Comparison of ENCODE assay signal across 9 cellular contexts in genomic region chr9:83511051-83511450, GRCh38. TPM values are rescaled to one million over a fixed set of nuclear protein-coding genes. Genes with fewer than 3 reads are reported as not detected.
DNase-seq lines count a peak whose midpoint lies in the region; ATAC-seq and TF ChIP-seq lines count a peak whose summit lies in the region.
"Had no signal": no experiment of that assay in that cellular context is flagged by ENCODE, and none has a peak within 500 bp of the region (broad histone marks: within the 10 kb centered on the region; RNA-seq: fewer than 3 reads in every experiment).

No MANE protein-coding gene starts in this region.

- peaks cover 10% of the 10 kb centered on the region for H3K4me1 Mint-ChIP-seq in activated CD8-positive, alpha-beta T cell treated with anti-CD3 and anti-CD28 coated beads for 36 hours (ENCODE audit: low read depth)
- peaks cover 13% of the 10 kb centered on the region for H3K4me1 Mint-ChIP-seq in activated CD8-positive, alpha-beta T cell treated with anti-CD3 and anti-CD28 coated beads, Interleukin-2, amount 10 ng/mL, durations not matched to agents 7 days and 5 days (ENCODE audit: low read depth)
- peaks cover 10% of the 10 kb centered on the region for H3K4me1 Mint-ChIP-seq in CD4-positive, alpha-beta T cell (ENCODE audit: low read depth)
- H3K4me1 Mint-ChIP-seq in glutamatergic neuron (ENCODE audit: low read depth, unreplicated experiment) = peaks cover 1% of the 10 kb centered on the region

- peak overlapping the region; percentile 27 for H3K4me3 ChIP-seq in OCI-LY3 (ENCODE audit: low read length)

- peaks cover 26% of the 10 kb centered on the region for H3K4me1 ChIP-seq in OCI-LY3 (ENCODE audit: low read length)

- DNase-seq in activated CD8-positive, alpha-beta T cell treated with anti-CD3 and anti-CD28 coated beads for 36 hours = no peak
- no peak for DNase-seq in activated CD8-positive, alpha-beta T cell treated with anti-CD3 and anti-CD28 coated beads, Interleukin-2, amount 10 ng/mL, durations not matched to agents 7 days and 5 days
- peak; percentile 57 for DNase-seq in pulmonary artery endothelial cell (ENCODE audit: low read depth, low spot score)
- no peak for DNase-seq in activated effector memory CD4-positive, alpha-beta T cell treated with anti-CD3 and anti-CD28 coated beads, Interleukin-2, amount 50 U/mL, for 16 hours
- no peak for DNase-seq in CD4-positive, alpha-beta T cell
- DNase-seq in glutamatergic neuron = no peak

- H3K27me3 ChIP-seq in OCI-LY3 (ENCODE audit: low read depth, low read length) = no peaks in the 10 kb centered on the region
- no peaks in the 10 kb centered on the region for H3K27me3 ChIP-seq in CD4-positive, alpha-beta T cell (ENCODE audit: control insufficient read depth, insufficient read depth, low read length)

- peak overlapping the region; percentile 71 for H3K4me2 ChIP-seq in OCI-LY3 (ENCODE audit: low read length)

- H3K79me2 ChIP-seq in OCI-LY3 (ENCODE audit: low read length) = no peaks in the 10 kb centered on the region

- no peak overlapping the region for H3K4me3 Mint-ChIP-seq in activated CD8-positive, alpha-beta T cell treated with anti-CD3 and anti-CD28 coated beads for 36 hours
- H3K4me3 Mint-ChIP-seq in activated CD8-positive, alpha-beta T cell treated with anti-CD3 and anti-CD28 coated beads, Interleukin-2, amount 10 ng/mL, durations not matched to agents 7 days and 5 days = no peak overlapping the region
- H3K4me3 Mint-ChIP-seq in CD4-positive, alpha-beta T cell = no peak overlapping the region
- no peak overlapping the region for H3K4me3 Mint-ChIP-seq in glutamatergic neuron (ENCODE audit: unreplicated experiment)
- H3K4me3 Mint-ChIP-seq: T-helper 1 cell treated with Interleukin-12 subunit alpha and Interleukin-12 subunit beta and Interleukin-4 antibody, amounts not matched to agents 30 μg/mL and 1 μg/mL, for 36 hours had no signal

- no peak overlapping the region for H3K27ac Mint-ChIP-seq in activated CD8-positive, alpha-beta T cell treated with anti-CD3 and anti-CD28 coated beads for 36 hours
- H3K27ac Mint-ChIP-seq in activated CD8-positive, alpha-beta T cell treated with anti-CD3 and anti-CD28 coated beads, Interleukin-2, amount 10 ng/mL, durations not matched to agents 7 days and 5 days = no peak overlapping the region
- no peak overlapping the region for H3K27ac Mint-ChIP-seq in CD4-positive, alpha-beta T cell
- no peak overlapping the region for H3K27ac Mint-ChIP-seq in glutamatergic neuron (ENCODE audit: unreplicated experiment)
- H3K27ac Mint-ChIP-seq: T-helper 1 cell treated with Interleukin-12 subunit alpha and Interleukin-12 subunit beta and Interleukin-4 antibody, amounts not matched to agents 30 μg/mL and 1 μg/mL, for 36 hours had no signal

- intact Hi-C loops in activated CD8-positive, alpha-beta T cell treated with anti-CD3 and anti-CD28 coated beads for 36 hours (cut with micrococcal nuclease) = no loop called here
- intact Hi-C loops in CD4-positive, alpha-beta T cell (cut with DNase I, micrococcal nuclease) = no loop called here

- peak overlapping the region; percentile 29 for H3K27ac ChIP-seq in OCI-LY3 (ENCODE audit: low read length)
- no peak overlapping the region for H3K27ac ChIP-seq in CD4-positive, alpha-beta T cell (ENCODE audit: low read depth, low read length)

- H3K9me3 ChIP-seq in OCI-LY3 (ENCODE audit: insufficient read depth, low read length) = no peaks in the 10 kb centered on the region
- no peaks in the 10 kb centered on the region for H3K9me3 ChIP-seq in CD4-positive, alpha-beta T cell (ENCODE audit: control insufficient read depth, low read length)

- H3K27me3 Mint-ChIP-seq in activated CD8-positive, alpha-beta T cell treated with anti-CD3 and anti-CD28 coated beads for 36 hours = peaks cover 3% of the 10 kb centered on the region
- peaks cover 11% of the 10 kb centered on the region for H3K27me3 Mint-ChIP-seq in activated CD8-positive, alpha-beta T cell treated with anti-CD3 and anti-CD28 coated beads, Interleukin-2, amount 10 ng/mL, durations not matched to agents 7 days and 5 days (ENCODE audit: low read depth)
- H3K27me3 Mint-ChIP-seq in CD4-positive, alpha-beta T cell = no peaks in the 10 kb centered on the region
- H3K27me3 Mint-ChIP-seq in glutamatergic neuron (ENCODE audit: unreplicated experiment) = no peaks in the 10 kb centered on the region

- POLR2A ChIA-PET in activated CD8-positive, alpha-beta T cell treated with anti-CD3 and anti-CD28 coated beads for 36 hours (lab: Charles Lee) = no interaction called here
- POLR2A ChIA-PET in activated CD8-positive, alpha-beta T cell treated with anti-CD3 and anti-CD28 coated beads, Interleukin-2, amount 10 ng/mL, durations not matched to agents 7 days and 5 days (lab: Charles Lee) = no interaction called here
- POLR2A ChIA-PET in CD4-positive, alpha-beta T cell (lab: Charles Lee) = no interaction called here

- no peaks in the 10 kb centered on the region for H3K9me3 Mint-ChIP-seq in activated CD8-positive, alpha-beta T cell treated with anti-CD3 and anti-CD28 coated beads for 36 hours
- H3K9me3 Mint-ChIP-seq in activated CD8-positive, alpha-beta T cell treated with anti-CD3 and anti-CD28 coated beads, Interleukin-2, amount 10 ng/mL, durations not matched to agents 7 days and 5 days (ENCODE audit: insufficient read depth) = no peaks in the 10 kb centered on the region
- no peaks in the 10 kb centered on the region for H3K9me3 Mint-ChIP-seq in CD4-positive, alpha-beta T cell
- H3K9me3 Mint-ChIP-seq in glutamatergic neuron (ENCODE audit: unreplicated experiment) = peaks cover 4% of the 10 kb centered on the region
- H3K9me3 Mint-ChIP-seq: T-helper 1 cell treated with Interleukin-12 subunit alpha and Interleukin-12 subunit beta and Interleukin-4 antibody, amounts not matched to agents 30 μg/mL and 1 μg/mL, for 36 hours had no signal

- no peak overlapping the region for H2AFZ ChIP-seq in OCI-LY3 (ENCODE audit: low read depth, low read length)

- TF ChIP-seq CTCF in activated CD8-positive, alpha-beta T cell treated with anti-CD3 and anti-CD28 coated beads for 36 hours (IDR thresholded peaks at IDR 0.05) = no peak
- TF ChIP-seq CTCF in OCI-LY3 (IDR thresholded peaks at IDR 0.05; ENCODE audit: low read depth, low read length) (no peak), glutamatergic neuron (IDR thresholded peaks at IDR 0.05; ENCODE audit: partially characterized antibody, unreplicated experiment) (no peak)
- TF ChIP-seq CTCF in CD4-positive, alpha-beta T cell (IDR thresholded peaks at IDR 0.05) = no peak

- H3K36me3 ChIP-seq in OCI-LY3 (replicated peaks; ENCODE audit: low read depth, low read length) = no peaks in the 10 kb centered on the region

- CTCF ChIA-PET in activated CD8-positive, alpha-beta T cell treated with anti-CD3 and anti-CD28 coated beads for 36 hours (lab: Charles Lee) = interaction anchor here (1.2 kb wide), 1 partner anchor 18 kb away, joined by 3 read pairs; no protein-coding TSS in a partner anchor
- CTCF ChIA-PET in activated CD8-positive, alpha-beta T cell treated with anti-CD3 and anti-CD28 coated beads, Interleukin-2, amount 10 ng/mL, durations not matched to agents 7 days and 5 days (lab: Charles Lee) = no interaction called here
- CTCF ChIA-PET in CD4-positive, alpha-beta T cell (lab: Charles Lee) = no interaction called here

- no peaks in the 10 kb centered on the region for H4K20me1 ChIP-seq in OCI-LY3 (ENCODE audit: insufficient read depth, low read length)

- ATAC-seq in activated CD8-positive, alpha-beta T cell treated with anti-CD3 and anti-CD28 coated beads for 36 hours = peak; percentile 47
- ATAC-seq in activated CD8-positive, alpha-beta T cell treated with anti-CD3 and anti-CD28 coated beads, Interleukin-2, amount 10 ng/mL, durations not matched to agents 7 days and 5 days = no peak
- ATAC-seq in HG02938 (IDR thresholded peaks at IDR 0.05; ENCODE audit: unreplicated experiment) = peak; percentile 99
- ATAC-seq in CD4-positive, alpha-beta T cell (ENCODE audit: poor library complexity) = no peak

- peak overlapping the region; percentile 11; the same call in 1 of the 2 replicates for H3K9ac ChIP-seq in OCI-LY3 (ENCODE audit: low read length)

- H3K36me3 Mint-ChIP-seq in activated CD8-positive, alpha-beta T cell treated with anti-CD3 and anti-CD28 coated beads for 36 hours (ENCODE audit: low read depth) = no peaks in the 10 kb centered on the region
- no peaks in the 10 kb centered on the region for H3K36me3 Mint-ChIP-seq in activated CD8-positive, alpha-beta T cell treated with anti-CD3 and anti-CD28 coated beads, Interleukin-2, amount 10 ng/mL, durations not matched to agents 7 days and 5 days (ENCODE audit: low read depth)
- no peaks in the 10 kb centered on the region for H3K36me3 Mint-ChIP-seq in CD4-positive, alpha-beta T cell (ENCODE audit: low read depth)
- H3K36me3 Mint-ChIP-seq in glutamatergic neuron (ENCODE audit: unreplicated experiment) = peaks cover 4% of the 10 kb centered on the region

RNA-seq across cellular contexts. Expression of gene FRMD3, which starts 27.1 kb away (rescaled TPM):
- total RNA-seq in activated CD8-positive, alpha-beta T cell treated with anti-CD3 and anti-CD28 coated beads for 36 hours = 1 to 10 TPM in 1 of 2 experiments, under 1 TPM in 1; 0.27 to 1.1 TPM
- under 1 TPM; 0.31 to 0.74 TPM for total RNA-seq in activated CD8-positive, alpha-beta T cell treated with anti-CD3 and anti-CD28 coated beads, Interleukin-2, amount 10 ng/mL, durations not matched to agents 7 days and 5 days
- 11.5 and 17.2 TPM in 2 replicates for total RNA-seq in pulmonary artery endothelial cell
- 1 to 10 TPM in 1 of 2 experiments, under 1 TPM in 1; 0.53 to 1.0 TPM for total RNA-seq in CD4-positive, alpha-beta T cell
- 20.7 TPM for total RNA-seq in glutamatergic neuron (ENCODE audit: unreplicated experiment)

Comparison
In these comparisons a context has a peak if more than half of its experiments do, and no peak if none do; other contexts are left out.
1. ATAC-seq: peak in activated CD8-positive, alpha-beta T cell treated with anti-CD3 and anti-CD28 coated beads for 36 hours (single experiment) and HG02938 (single experiment); none in activated CD8-positive, alpha-beta T cell treated with anti-CD3 and anti-CD28 coated beads, Interleukin-2, amount 10 ng/mL, durations not matched to agents 7 days and 5 days (single experiment) and CD4-positive, alpha-beta T cell (single experiment).